Comparison of ENCODE assay signal across 1 cellular context in the genomic region with DNA sequence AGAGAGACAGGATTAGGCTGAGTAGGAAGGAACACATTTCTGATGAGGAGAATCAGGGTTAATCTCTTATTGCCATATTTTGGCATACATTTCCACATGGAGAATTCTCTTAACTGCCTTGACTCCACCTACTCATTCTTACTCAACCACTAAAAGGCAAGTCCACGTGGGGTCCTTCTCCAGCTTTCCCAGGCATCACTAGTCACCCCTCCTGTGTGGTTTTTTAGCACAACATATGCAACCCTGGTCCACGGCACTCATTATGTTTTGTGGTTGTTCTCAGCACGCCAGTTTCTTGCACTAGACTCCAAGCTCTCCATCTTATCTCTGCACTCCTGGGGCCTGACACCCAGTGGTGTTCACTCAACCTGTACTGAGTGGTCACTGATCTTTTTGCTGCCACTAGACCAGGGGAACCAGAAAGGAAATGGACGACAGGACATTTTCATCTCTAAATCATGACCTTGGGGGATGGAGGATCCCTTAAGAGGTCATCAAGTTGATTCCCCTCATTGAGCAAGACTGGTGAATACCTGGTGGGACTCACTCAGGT.
TF ChIP-seq lines count a peak whose summit lies in the region.

No MANE protein-coding gene starts in this region.

TF ChIP-seq in K562, 482 proteins besides CTCF, POLR2A, EP300 and RAD21:
- no peak for TF ChIP-seq SMAD3 (CRISPR knock-in tag; conservative IDR thresholded peaks at IDR 0.05)
TF ChIP-seq in K562: peak in this region for 0.
